Comparison of ENCODE assay signal across 1 cellular context in the genomic region with DNA sequence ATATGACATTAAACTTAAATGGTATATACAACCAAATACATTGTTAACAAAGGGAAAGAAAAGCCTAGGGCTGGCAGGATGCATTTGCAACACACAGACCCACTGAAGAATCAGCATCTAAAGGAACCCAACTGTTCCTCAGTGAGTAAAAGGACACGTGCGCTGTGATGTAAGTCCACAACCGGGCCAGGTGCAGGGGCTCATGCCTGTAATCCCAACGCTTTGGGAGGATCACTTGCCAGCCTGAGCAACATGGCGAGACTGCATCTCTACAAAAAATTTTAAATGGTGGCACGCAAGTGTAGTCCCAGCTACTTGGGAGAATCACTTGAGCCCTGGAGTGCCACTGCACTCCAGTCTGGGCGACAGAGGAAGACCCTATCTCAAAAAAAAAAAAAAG.
A peak's percentile ranks its signal among the peaks of the same experiment; 100 is the strongest.
TF ChIP-seq lines count a peak whose summit lies in the region.

No MANE protein-coding gene starts in this region.

TF ChIP-seq in H1, 55 proteins besides CTCF, POLR2A, EP300 and RAD21 (continued from another document):
- TF ChIP-seq MAX (IDR thresholded peaks at IDR 0.05) = peak; percentile 89
- peak; percentile 66 for TF ChIP-seq POLR2AphosphoS5 (IDR thresholded peaks at IDR 0.05; ENCODE audit: low read depth, low read length)
- TF ChIP-seq CEBPB (IDR thresholded peaks at IDR 0.05; ENCODE audit: low read depth, low read length) = peak; percentile 71
- peak; percentile 63; the same call in 1 of the 2 replicates for TF ChIP-seq TAF1 (IDR thresholded peaks at IDR 0.05; ENCODE audit: low read depth, low read length)
- no peak for TF ChIP-seq SUZ12 (IDR thresholded peaks at IDR 0.05; ENCODE audit: low read length)
- TF ChIP-seq TCF12 (IDR thresholded peaks at IDR 0.05; ENCODE audit: low read depth, low read length) = peak; percentile 95; the same call in 1 of the 2 replicates
- no peak for TF ChIP-seq CBX8 (IDR thresholded peaks at IDR 0.05; ENCODE audit: borderline replicate concordance, low read depth, low read length)
- peak; percentile 78 for TF ChIP-seq USF2 (IDR thresholded peaks at IDR 0.05; ENCODE audit: low read length)
TF ChIP-seq in H1: peak in this region for 10.
